Comparison of ENCODE assay signal across 1 cellular context in genomic region chr11:78158987-78159662, GRCh38.
TF ChIP-seq lines count a peak whose summit lies in the region.

No MANE protein-coding gene starts in this region.

TF ChIP-seq in H1, 55 proteins besides CTCF, POLR2A, EP300 and RAD21:
- TF ChIP-seq TBP (IDR thresholded peaks at IDR 0.05; ENCODE audit: low read depth, low read length) (no peak), RBBP5 (IDR thresholded peaks at IDR 0.05; ENCODE audit: borderline replicate concordance, low read depth, low read length) (no peak), SRF (IDR thresholded peaks at IDR 0.05; ENCODE audit: low read depth, low read length) (no peak), SP1 (IDR thresholded peaks at IDR 0.05; ENCODE audit: low read depth, low read length) (no peak), SIRT6 (IDR thresholded peaks at IDR 0.05; ENCODE audit: low read length) (no peak), NANOG (IDR thresholded peaks at IDR 0.05; ENCODE audit: insufficient read depth, low read depth, low read length, poor library complexity, severe bottlenecking) (no peak), USF2 (IDR thresholded peaks at IDR 0.05; ENCODE audit: low read length) (no peak), CTBP2 (IDR thresholded peaks at IDR 0.05; ENCODE audit: borderline replicate concordance, insufficient read depth, insufficient read length, low read length) (no peak), CEBPB (IDR thresholded peaks at IDR 0.05; ENCODE audit: low read depth, low read length) (no peak), NRF1 (IDR thresholded peaks at IDR 0.05; ENCODE audit: low read depth, low read length) (no peak), SIX5 (IDR thresholded peaks at IDR 0.05; ENCODE audit: low read depth, low read length) (no peak), ZNF274 (IDR thresholded peaks at IDR 0.05; ENCODE audit: borderline replicate concordance, extremely low read depth, low read length) (no peak)
- TF ChIP-seq, protein P1, sequence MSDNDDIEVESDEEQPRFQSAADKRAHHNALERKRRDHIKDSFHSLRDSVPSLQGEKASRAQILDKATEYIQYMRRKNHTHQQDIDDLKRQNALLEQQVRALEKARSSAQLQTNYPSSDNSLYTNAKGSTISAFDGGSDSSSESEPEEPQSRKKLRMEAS (IDR thresholded peaks at IDR 0.05), result no peak
